Comparison of ENCODE assay signal across 14 cellular contexts in the genomic region with DNA sequence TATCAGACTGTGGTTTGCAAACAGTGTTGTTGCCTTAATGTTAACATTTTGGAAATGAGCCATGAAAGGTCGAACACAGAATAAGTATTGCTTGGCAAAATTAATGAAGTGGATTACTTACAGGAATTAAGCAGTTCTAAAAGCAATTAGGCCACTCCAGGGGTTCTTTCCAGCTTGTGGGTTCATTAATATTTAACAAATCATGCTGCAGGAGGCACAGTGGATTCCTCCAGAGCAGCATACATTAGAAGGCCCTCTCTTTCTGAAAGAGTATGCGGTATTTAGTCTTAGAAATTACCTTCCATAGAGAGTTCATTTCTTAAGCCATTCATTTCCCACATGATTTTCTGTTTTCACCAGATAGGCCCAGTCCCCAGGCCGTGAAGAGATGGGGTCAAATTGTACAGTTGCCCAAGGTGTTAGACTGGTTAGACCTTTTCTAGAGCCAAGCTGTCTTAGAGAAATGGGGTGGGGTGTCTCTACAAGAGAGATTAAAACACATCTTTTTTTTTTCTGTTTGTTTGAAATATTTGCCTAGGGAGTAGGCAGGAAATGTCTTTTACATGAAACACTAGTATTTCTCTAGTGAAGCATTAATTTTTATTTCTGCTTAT. TPM values are rescaled to one million over a fixed set of nuclear protein-coding genes. Genes with fewer than 3 reads are reported as not detected.
DNase-seq lines count a peak whose midpoint lies in the region; FAIRE-seq and TF ChIP-seq lines count a peak whose summit lies in the region.
"Had no signal": no experiment of that assay in that cellular context is flagged by ENCODE, and none has a peak within 500 bp of the region (broad histone marks: within the 10 kb centered on the region; RNA-seq: fewer than 3 reads in every experiment).

No MANE protein-coding gene starts in this region.

- no peak overlapping the region for H3K9ac ChIP-seq in keratinocyte (ENCODE audit: control insufficient read depth, extremely low read depth, insufficient read depth, low read length)

- peak; percentile 17 for DNase-seq in RCC 7860 (ENCODE audit: low spot score)
- DNase-seq in keratinocyte (ENCODE audit: low read depth, low spot score), result no peak
- DNase-seq in putamen (ENCODE audit: low spot score), result peak; percentile 3
- no peak for DNase-seq in head of caudate nucleus
- DNase-seq in NCI-H187 (lab: John Stamatoyannopoulos, UW), result no peak
- DNase-seq in hypothalamus (lab: John Stamatoyannopoulos, UW), result no peak
- no peak for DNase-seq in NCI-H510A (lab: John Stamatoyannopoulos, UW)
- DNase-seq: activated CD4-positive, alpha-beta T cell treated with anti-CD3 and anti-CD28 coated beads, Interleukin-2, amount 50 U/mL, for 48 hours; cortex of kidney; H9; NCI-H2081 had no signal

- dilution Hi-C loops in keratinocyte (cut with MboI; ENCODE audit: extremely low pct_ligation_motif_present, low sequenced_read_pairs), result no loop called here

- H3K4me2 ChIP-seq in DOHH2 (ENCODE audit: low read length) (peak overlapping the region; percentile 12; the same call in 1 of the 2 replicates), keratinocyte (ENCODE audit: control insufficient read depth, extremely low read depth, insufficient read depth, low read depth, low read length) (peak overlapping the region; percentile 34)

- H2AFZ ChIP-seq in keratinocyte (ENCODE audit: control insufficient read depth, low read length), result peak overlapping the region; percentile 49

- H3K27ac ChIP-seq in DOHH2 (ENCODE audit: low read depth, low read length) (no peak overlapping the region), keratinocyte (ENCODE audit: control insufficient read depth, insufficient read depth, low read length) (peak overlapping the region; percentile 7)
- H3K27ac ChIP-seq: foreskin keratinocyte had no signal

- no peaks in the 10 kb centered on the region for H3K9me2 ChIP-seq in DOHH2 (replicated peaks; ENCODE audit: control insufficient read depth, low read length)

- FAIRE-seq in RCC 7860 (lab: Jason Lieb, UNC), result peak; percentile 89
- FAIRE-seq in keratinocyte (lab: Jason Lieb, UNC), result no peak

- H3F3A ChIP-seq in DOHH2 (ENCODE audit: control insufficient read depth, insufficient read depth), result no peaks in the 10 kb centered on the region

- H3K36me3 ChIP-seq in DOHH2 (ENCODE audit: control insufficient read depth, low read length), result no peaks in the 10 kb centered on the region
- peaks cover 0 to 1% of the 10 kb centered on the region in 2 experiments for H3K36me3 ChIP-seq in keratinocyte (ENCODE audit: control insufficient read depth in 2 of 2, extremely low read depth in 1 of 2, insufficient read depth in 2 of 2, low read length in 2 of 2)

- H3K4me1 ChIP-seq in DOHH2 (ENCODE audit: control insufficient read depth, low read length) (peaks cover 36% of the 10 kb centered on the region), keratinocyte (ENCODE audit: control insufficient read depth, extremely low read depth, insufficient read depth, low read length) (peaks cover 26% of the 10 kb centered on the region)

- H3K9me3 ChIP-seq in DOHH2 (ENCODE audit: control insufficient read depth, insufficient read depth, low read length) (no peaks in the 10 kb centered on the region), keratinocyte (ENCODE audit: control insufficient read depth, low read depth, low read length) (no peaks in the 10 kb centered on the region)

- H3K79me2 ChIP-seq in DOHH2 (ENCODE audit: control insufficient read depth, low read length), result no peaks in the 10 kb centered on the region
- no peaks in the 10 kb centered on the region for H3K79me2 ChIP-seq in keratinocyte (ENCODE audit: control insufficient read depth, insufficient read depth, low read length)

- TF ChIP-seq CTCF in DOHH2 (IDR thresholded peaks at IDR 0.05; ENCODE audit: low read depth, low read length, poor library complexity, severe bottlenecking) (no peak), keratinocyte (optimal IDR thresholded peaks at IDR 0.05 in 1 of 3, IDR thresholded peaks at IDR 0.05 in 1 of 3, conservative IDR thresholded peaks at IDR 0.05 in 1 of 3; ENCODE audit: extremely low read depth in 1 of 3, insufficient read depth in 2 of 3, low read length in 3 of 3) (no peak)

- intact Hi-C loops in head of caudate nucleus (cut with DNase I), result no loop called here

- H3K4me3 ChIP-seq in DOHH2 (ENCODE audit: low read length), result no peak overlapping the region
- H3K4me3 ChIP-seq in keratinocyte (ENCODE audit: control insufficient read depth in 2 of 3, extremely low read depth in 1 of 3, insufficient read depth in 2 of 3, low read depth in 1 of 3, low read length in 3 of 3), result no peak overlapping the region
- H3K4me3 ChIP-seq: lung had no signal

- H3K27me3 ChIP-seq in DOHH2 (ENCODE audit: control insufficient read depth, low read length), result no peaks in the 10 kb centered on the region
- H3K27me3 ChIP-seq in keratinocyte (ENCODE audit: control insufficient read depth, extremely low read depth, insufficient read depth, low read length), result no peaks in the 10 kb centered on the region
- H3K27me3 ChIP-seq: foreskin keratinocyte had no signal

- no peaks in the 10 kb centered on the region for H3K9me1 ChIP-seq in keratinocyte (ENCODE audit: control insufficient read depth, extremely low read depth, insufficient read depth, low read length)

- H4K20me1 ChIP-seq in DOHH2 (ENCODE audit: control insufficient read depth, insufficient read depth, low read depth, low read length) (no peaks in the 10 kb centered on the region), keratinocyte (ENCODE audit: control insufficient read depth, extremely low read depth, insufficient read depth, low read length) (no peaks in the 10 kb centered on the region)

RNA-seq across cellular contexts. Expression of gene AGR3, which starts 40.0 kb away (rescaled TPM):
- polyA plus RNA-seq in keratinocyte, result not detected in 3 replicates
- not detected for polyA plus RNA-seq in keratinocyte (2011; ENCODE audit: low read depth)
- not detected in 2 replicates for polyA plus RNA-seq in keratinocyte (2011; cell fraction: cytosol; rRNA removed)
- polyA plus RNA-seq in keratinocyte (2011; cell fraction: nucleus; rRNA removed), result not detected in 2 replicates
- polyA plus RNA-seq in keratinocyte (2012; ENCODE audit: low replicate concordance), result not detected in 2 replicates
- polyA minus RNA-seq in keratinocyte, result not detected in 3 replicates
- polyA minus RNA-seq in keratinocyte (2011; cell fraction: cytosol; rRNA and poly(A)+ RNA removed), result not detected
- polyA minus RNA-seq in keratinocyte (2011; cell fraction: nucleus; rRNA and poly(A)+ RNA removed), result not detected in 2 replicates
- polyA plus RNA-seq: foreskin keratinocyte had no signal

Comparison
In these comparisons a context has a peak if more than half of its experiments do, and no peak if none do; other contexts are left out.
1. DNase-seq: peak in RCC 7860 (single experiment) and putamen (single experiment); none in keratinocyte (single experiment), head of caudate nucleus (0 of 42), NCI-H187 (0 of 2), hypothalamus (0 of 51) and NCI-H510A (single experiment).